Comparison of ENCODE assay signal across 18 cellular contexts in genomic region chr5:156322666-156323065, GRCh38. TPM values are rescaled to one million over a fixed set of nuclear protein-coding genes. Genes with fewer than 3 reads are reported as not detected.
"Had no signal": no experiment of that assay in that cellular context is flagged by ENCODE, and none has a peak within 500 bp of the region (broad histone marks: within the 10 kb centered on the region; RNA-seq: fewer than 3 reads in every experiment).

No MANE protein-coding gene starts in this region.

- H3K27me3 ChIP-seq: heart left ventricle, pancreas, suprapubic skin, thyroid gland, vagina had no signal

- H3K4me3 ChIP-seq: heart left ventricle, pancreas, smooth muscle cell, suprapubic skin, thyroid gland, vagina had no signal

- ATAC-seq: esophagus mucosa; heart left ventricle; left colon; pancreas; right cardiac atrium; stimulated activated effector memory CD8-positive, alpha-beta T cell treated with anti-CD3 and anti-CD28 coated beads, Interleukin-12 subunit alpha, Interleukin-12 subunit beta, amount 100 ng/mL, for 72 hours; stimulated activated naive CD8-positive, alpha-beta T cell treated with anti-CD3 and anti-CD28 coated beads, Interleukin-15, Interleukin-2, amounts not matched to agents 100 U/mL and 50 U/mL, for 24 hours had no signal

- H3K27ac ChIP-seq: heart left ventricle, pancreas, suprapubic skin, thyroid gland, vagina had no signal

- DNase-seq: effector memory CD4-positive, alpha-beta T cell; heart left ventricle; hippocampal formation; left colon; mesendoderm; naive B cell; occipital lobe; pancreas; right cardiac atrium; stimulated activated CD4-positive, alpha-beta T cell treated with anti-CD3 and anti-CD28 coated beads, Interleukin-2, amount 100 ng/mL, for 48 hours; stimulated activated naive CD8-positive, alpha-beta T cell treated with anti-CD3 and anti-CD28 coated beads, Interleukin-15, Interleukin-2, amounts not matched to agents 100 U/mL and 50 U/mL, for 24 hours; thyroid gland had no signal

- H3K4me2 ChIP-seq: smooth muscle cell had no signal

- H3K36me3 ChIP-seq: heart left ventricle, pancreas, suprapubic skin, thyroid gland, vagina had no signal

- H3K9me3 ChIP-seq: heart left ventricle, pancreas, suprapubic skin, thyroid gland, vagina had no signal

- H3K4me1 ChIP-seq: pancreas, suprapubic skin had no signal

RNA-seq across cellular contexts. Expression of gene SGCD, which starts 4.3 kb away (rescaled TPM):
- total RNA-seq: glomerular endothelial cell had no signal
